12 cellular contexts compared by ENCODE assay signal in genomic region chr12:110687770-110688169, GRCh38. TPM values are rescaled to one million over a fixed set of nuclear protein-coding genes. Genes with fewer than 3 reads are reported as not detected.
DNase-seq lines count a peak whose midpoint lies in the region; ATAC-seq and TF ChIP-seq lines count a peak whose summit lies in the region.
"Had no signal": no experiment of that assay in that cellular context is flagged by ENCODE, and none has a peak within 500 bp of the region (broad histone marks: within the 10 kb centered on the region; RNA-seq: fewer than 3 reads in every experiment).

No MANE protein-coding gene starts in this region.

- no peaks in the 10 kb centered on the region for H3K9me3 ChIP-seq in endodermal cell (ENCODE audit: control insufficient read depth, low read length)
- H3K9me3 ChIP-seq: prostate gland had no signal

- no peak overlapping the region for H3K27ac ChIP-seq in endodermal cell (ENCODE audit: low read depth, low read length)
- H3K27ac ChIP-seq: prostate gland had no signal

- TF ChIP-seq CTCF in endodermal cell (conservative IDR thresholded peaks at IDR 0.05), result no peak

- peaks cover 12% of the 10 kb centered on the region for H3K36me3 Mint-ChIP-seq in activated naive CD4-positive, alpha-beta T cell treated with anti-CD3 and anti-CD28 coated beads, Interleukin-2, amount 50 U/mL, for 24 hours
- H3K36me3 Mint-ChIP-seq in endodermal cell (ENCODE audit: low read depth), result peaks cover 14% of the 10 kb centered on the region
- H3K36me3 Mint-ChIP-seq in stimulated activated naive B cell treated with anti-CD40 and anti-IgM and Interleukin-4, amounts not matched to agents 10 μg/mL and 1 μg/mL and 100 μg/mL, for 72 hours, result peaks cover 57 to 71% of the 10 kb centered on the region in 2 donors

- ATAC-seq in stimulated activated naive B cell treated with anti-CD40 and anti-IgM and Interleukin-4, amounts not matched to agents 10 μg/mL and 1 μg/mL and 100 μg/mL, for 72 hours (replicated peaks), result peak; percentile 23 to 32
- no peak for ATAC-seq in HG02981 (IDR thresholded peaks at IDR 0.05; ENCODE audit: unreplicated experiment)

- H3K36me3 ChIP-seq in endodermal cell (ENCODE audit: control insufficient read depth, insufficient read depth, low read length), result no peaks in the 10 kb centered on the region
- H3K36me3 ChIP-seq: prostate gland had no signal

- no peak overlapping the region for H3K27ac Mint-ChIP-seq in activated naive CD4-positive, alpha-beta T cell treated with anti-CD3 and anti-CD28 coated beads, Interleukin-2, amount 50 U/mL, for 24 hours
- H3K27ac Mint-ChIP-seq in endodermal cell, result no peak overlapping the region
- peak overlapping the region; percentile 89 for H3K27ac Mint-ChIP-seq in stimulated activated naive B cell treated with anti-CD40 and anti-IgM and Interleukin-4, amounts not matched to agents 10 μg/mL and 1 μg/mL and 100 μg/mL, for 72 hours

- H3K9me3 Mint-ChIP-seq in activated naive CD4-positive, alpha-beta T cell treated with anti-CD3 and anti-CD28 coated beads, Interleukin-2, amount 50 U/mL, for 24 hours, result no peaks in the 10 kb centered on the region
- H3K9me3 Mint-ChIP-seq in endodermal cell, result peaks cover 5% of the 10 kb centered on the region
- H3K9me3 Mint-ChIP-seq in stimulated activated naive B cell treated with anti-CD40 and anti-IgM and Interleukin-4, amounts not matched to agents 10 μg/mL and 1 μg/mL and 100 μg/mL, for 72 hours, result no peaks in the 10 kb centered on the region

- DNase-seq in activated naive CD4-positive, alpha-beta T cell (lab: John Stamatoyannopoulos, UW), result no peak
- DNase-seq in OCI-M1 (lab: John Stamatoyannopoulos, UW), result peak; percentile 29
- DNase-seq in endodermal cell, result no peak
- peak; percentile 42 for DNase-seq in stimulated activated naive B cell treated with anti-CD40 and anti-IgM and Interleukin-4, amounts not matched to agents 10 μg/mL and 1 μg/mL and 100 μg/mL, for 72 hours
- DNase-seq in NCI-H82 treated with DMSO at 0.1 percent for 48 hours (lab: John Stamatoyannopoulos, UW; ENCODE audit: unreplicated experiment), result no peak
- DNase-seq in SIG-M5 (lab: John Stamatoyannopoulos, UW), result no peak
- DNase-seq: anterior cingulate cortex, Kasumi-1, NCI-H774 had no signal

- no peak overlapping the region for H3K9ac ChIP-seq in endodermal cell (ENCODE audit: extremely low read depth, low read length, poor library complexity, severe bottlenecking)

- H3K4me3 ChIP-seq in endodermal cell (ENCODE audit: low read length), result no peak overlapping the region

- no peaks in the 10 kb centered on the region for H3K27me3 Mint-ChIP-seq in activated naive CD4-positive, alpha-beta T cell treated with anti-CD3 and anti-CD28 coated beads, Interleukin-2, amount 50 U/mL, for 24 hours
- H3K27me3 Mint-ChIP-seq in endodermal cell (ENCODE audit: insufficient read depth), result peaks cover 28% of the 10 kb centered on the region
- H3K27me3 Mint-ChIP-seq in stimulated activated naive B cell treated with anti-CD40 and anti-IgM and Interleukin-4, amounts not matched to agents 10 μg/mL and 1 μg/mL and 100 μg/mL, for 72 hours, result no peaks in the 10 kb centered on the region

- H3K4me3 Mint-ChIP-seq in activated naive CD4-positive, alpha-beta T cell treated with anti-CD3 and anti-CD28 coated beads, Interleukin-2, amount 50 U/mL, for 24 hours, result peak overlapping the region; percentile 85
- peak overlapping the region; percentile 66 for H3K4me3 Mint-ChIP-seq in endodermal cell
- peak overlapping the region; percentile 90 to 95 for H3K4me3 Mint-ChIP-seq in stimulated activated naive B cell treated with anti-CD40 and anti-IgM and Interleukin-4, amounts not matched to agents 10 μg/mL and 1 μg/mL and 100 μg/mL, for 72 hours

- peaks cover 20% of the 10 kb centered on the region for H3K27me3 ChIP-seq in endodermal cell (ENCODE audit: control insufficient read depth, insufficient read depth, low read length, poor library complexity, severe bottlenecking)

- WGBS in endodermal cell (ENCODE audit: insufficient coverage in 1 of 2, insufficient read length in 1 of 2), 2 experiments, result 91% methylated on average over 3 of the region's 3 CpGs; no CpG with 5 or more reads in 1 of the 2 experiments

- H3K4me1 Mint-ChIP-seq in activated naive CD4-positive, alpha-beta T cell treated with anti-CD3 and anti-CD28 coated beads, Interleukin-2, amount 50 U/mL, for 24 hours, result peaks cover 41% of the 10 kb centered on the region
- peaks cover 13% of the 10 kb centered on the region for H3K4me1 Mint-ChIP-seq in endodermal cell
- peaks cover 44 to 77% of the 10 kb centered on the region in 2 donors for H3K4me1 Mint-ChIP-seq in stimulated activated naive B cell treated with anti-CD40 and anti-IgM and Interleukin-4, amounts not matched to agents 10 μg/mL and 1 μg/mL and 100 μg/mL, for 72 hours

- peaks cover 2% of the 10 kb centered on the region for H3K4me1 ChIP-seq in endodermal cell (ENCODE audit: control insufficient read depth, insufficient read depth, low read length)

RNA-seq across cellular contexts. Expression of gene HVCN1, which starts 1.1 kb away (rescaled TPM):
- total RNA-seq in endodermal cell, result 1 to 10 TPM; 8.8 to 9.5 TPM
- polyA plus RNA-seq in endodermal cell (2013, experiment 1 of 2), result 9.3 TPM
- polyA plus RNA-seq in endodermal cell (2013, experiment 2 of 2), result 7.7 TPM

RNA-seq across cellular contexts. Expression of gene PPP1CC, which starts 54.9 kb away (rescaled TPM):
- total RNA-seq in endodermal cell, result 100 to 1,000 TPM; 179 to 201 TPM
- polyA plus RNA-seq in endodermal cell (2013, experiment 1 of 2), result 278 TPM
- 253 TPM for polyA plus RNA-seq in endodermal cell (2013, experiment 2 of 2)

Comparison
In these comparisons a context has a peak if more than half of its experiments do, and no peak if none do; other contexts are left out.
1. DNase-seq: peak in OCI-M1 (single experiment) and stimulated activated naive B cell treated with anti-CD40 and anti-IgM and Interleukin-4, amounts not matched to agents 10 μg/mL and 1 μg/mL and 100 μg/mL, for 72 hours (single experiment); none in activated naive CD4-positive, alpha-beta T cell (0 of 4), endodermal cell (single experiment), NCI-H82 treated with DMSO at 0.1 percent for 48 hours (single experiment) and SIG-M5 (single experiment).
2. Peak in every context shown above with its lines, with median percentiles within 50 percentile points of each other: H3K4me3 Mint-ChIP-seq.